Comparison of ENCODE assay signal across 8 cellular contexts in genomic region chr1:212062832-212063438, GRCh38. TPM values are rescaled to one million over a fixed set of nuclear protein-coding genes. Genes with fewer than 3 reads are reported as not detected.
A peak's percentile ranks its signal among the peaks of the same experiment; 100 is the strongest.
DNase-seq lines count a peak whose midpoint lies in the region; ATAC-seq and TF ChIP-seq lines count a peak whose summit lies in the region.

No MANE protein-coding gene starts in this region.

- no peak overlapping the region for H3K18ac ChIP-seq in neuronal stem cell (ENCODE audit: low read length)

- no peak overlapping the region for H2BK120ac ChIP-seq in neuronal stem cell (ENCODE audit: low read depth, low read length)

- H3K4me3 ChIP-seq in Karpas-422 (ENCODE audit: low read length) (no peak overlapping the region), SJCRH30 (no peak overlapping the region), esophagus squamous epithelium (no peak overlapping the region), neuronal stem cell (ENCODE audit: low read length in 2 of 2) (no peak overlapping the region)

- H3K14ac ChIP-seq in neuronal stem cell (ENCODE audit: low read length): no peak overlapping the region

- no peak overlapping the region for H2AK5ac ChIP-seq in neuronal stem cell (ENCODE audit: low read depth, low read length)

- no peak overlapping the region for H3K4ac ChIP-seq in neuronal stem cell (ENCODE audit: low read length)

- H3K79me1 ChIP-seq in neuronal stem cell (ENCODE audit: low read depth, low read length): no peaks in the 10 kb centered on the region

- H3K9ac ChIP-seq in Karpas-422 (ENCODE audit: low read length) (no peak overlapping the region), neuronal stem cell (ENCODE audit: low read depth, low read length, poor library complexity) (no peak overlapping the region)

- no peaks in the 10 kb centered on the region for H3K9me2 ChIP-seq in Karpas-422 (replicated peaks; ENCODE audit: insufficient read depth, low read length)

- no peak for ATAC-seq in GM18873 (IDR thresholded peaks at IDR 0.05; ENCODE audit: low FRiP score, unreplicated experiment)
- no peak for ATAC-seq in GM21381 (IDR thresholded peaks at IDR 0.05; ENCODE audit: unreplicated experiment)

- no peak overlapping the region for H4K91ac ChIP-seq in neuronal stem cell (ENCODE audit: low read depth, low read length, poor library complexity)

- H2AFZ ChIP-seq in Karpas-422 (ENCODE audit: low read length): no peak overlapping the region
- H2AFZ ChIP-seq in neuronal stem cell (ENCODE audit: low read length): no peak overlapping the region

- no peaks in the 10 kb centered on the region for H3K79me2 ChIP-seq in Karpas-422 (ENCODE audit: low read length)

- H3K27me3 ChIP-seq in Karpas-422 (ENCODE audit: low read length): no peaks in the 10 kb centered on the region
- no peaks in the 10 kb centered on the region for H3K27me3 ChIP-seq in SJCRH30
- no peaks in the 10 kb centered on the region for H3K27me3 ChIP-seq in esophagus squamous epithelium
- no peaks in the 10 kb centered on the region for H3K27me3 ChIP-seq in neuronal stem cell (ENCODE audit: control insufficient read depth in 3 of 3, insufficient read depth in 3 of 3, low read depth in 1 of 3, low read length in 3 of 3)

- no peaks in the 10 kb centered on the region for H3K4me1 ChIP-seq in Karpas-422 (ENCODE audit: low read length)
- no peaks in the 10 kb centered on the region for H3K4me1 ChIP-seq in SJCRH30
- H3K4me1 ChIP-seq in esophagus squamous epithelium: no peaks in the 10 kb centered on the region
- no peaks in the 10 kb centered on the region for H3K4me1 ChIP-seq in neuronal stem cell (ENCODE audit: control insufficient read depth in 2 of 2, insufficient read depth in 1 of 2, low read depth in 1 of 2, low read length in 2 of 2)

- no peak overlapping the region for H3K23ac ChIP-seq in neuronal stem cell (ENCODE audit: low read depth, low read length, poor library complexity)

- no peaks in the 10 kb centered on the region for H4K20me1 ChIP-seq in Karpas-422 (ENCODE audit: insufficient read depth, low read depth, low read length)

- no peak for TF ChIP-seq POLR2A in esophagus squamous epithelium (IDR thresholded peaks at IDR 0.05)

- no peak overlapping the region for H4K8ac ChIP-seq in neuronal stem cell (ENCODE audit: low read depth, low read length)

- H3K9me3 ChIP-seq in Karpas-422 (ENCODE audit: low read length) (no peaks in the 10 kb centered on the region), SJCRH30 (replicated peaks) (no peaks in the 10 kb centered on the region), esophagus squamous epithelium (no peaks in the 10 kb centered on the region), neuronal stem cell (replicated peaks in 1 of 2; ENCODE audit: control insufficient read depth in 2 of 2, insufficient read depth in 1 of 2, low read depth in 1 of 2, low read length in 2 of 2) (peaks cover 0 to 10% of the 10 kb centered on the region in 2 donors)

- DNase-seq in DMS153 (lab: John Stamatoyannopoulos, UW) (peak; percentile 11), Karpas-422 (peak; percentile 72), SJCRH30 (peak; percentile 11 to 70), esophagus squamous epithelium (lab: John Stamatoyannopoulos, UW) (no peak), neuronal stem cell (ENCODE audit: low spot score) (peak; percentile 3), activated T-cell treated with anti-CD3 and anti-CD28 coated beads for 4 hours (no peak)

- no peak overlapping the region for H2BK15ac ChIP-seq in neuronal stem cell (ENCODE audit: low read length)

- H3K4me2 ChIP-seq in Karpas-422 (ENCODE audit: low read depth, low read length, poor library complexity, severe bottlenecking) (no peak overlapping the region), neuronal stem cell (ENCODE audit: insufficient read depth, low read length, poor library complexity, severe bottlenecking) (no peak overlapping the region)

- intact Hi-C loops in esophagus squamous epithelium (cut with DNase I): loop anchor here (10.0 kb wide), 1 partner anchor 392 kb away; no protein-coding TSS in a partner anchor

- peaks cover 34% of the 10 kb centered on the region; the same call in 1 of the 2 replicates for H3K36me3 ChIP-seq in Karpas-422 (ENCODE audit: insufficient read depth, low read length)
- H3K36me3 ChIP-seq in SJCRH30: peaks cover 65% of the 10 kb centered on the region
- H3K36me3 ChIP-seq in esophagus squamous epithelium: no peaks in the 10 kb centered on the region
- H3K36me3 ChIP-seq in neuronal stem cell (replicated peaks in 1 of 2; ENCODE audit: control insufficient read depth in 2 of 2, insufficient read depth in 2 of 2, low read length in 2 of 2): peaks cover 13 to 98% of the 10 kb centered on the region in 2 donors

- no peak overlapping the region for H2BK5ac ChIP-seq in neuronal stem cell (ENCODE audit: low read length)

- 82% methylated on average over 5 of the region's 5 CpGs for whole genome bisulfite sequencing in esophagus squamous epithelium, 2 donors
- WGBS in neuronal stem cell (ENCODE audit: extremely low coverage in 2 of 2, insufficient read length in 2 of 2, insufficient replicate concordance in 1 of 2), 2 donors: no CpG with 5 or more reads among the region's 5 CpGs

- TF ChIP-seq CTCF in esophagus squamous epithelium (IDR thresholded peaks at IDR 0.05): peak in 5 of 6 experiments; percentile 51 to 73 (median 69)

- H3K27ac ChIP-seq in Karpas-422 (ENCODE audit: low read length) (no peak overlapping the region), SJCRH30 (no peak overlapping the region), esophagus squamous epithelium (no peak overlapping the region), neuronal stem cell (replicated peaks; ENCODE audit: low read length) (no peak overlapping the region)

- H2BK12ac ChIP-seq in neuronal stem cell (ENCODE audit: low read length): no peak overlapping the region

RNA-seq across cellular contexts. Expression of gene DTL, which starts 27.4 kb away (rescaled TPM):
- 10.4 and 13.5 TPM in 2 replicates for total RNA-seq in Karpas-422 (2014; rRNA removed; shearing (Covaris generic); ENCODE audit: low replicate concordance)
- 81.8 and 82.1 TPM in 2 replicates for total RNA-seq in SJCRH30 (2014; rRNA removed; shearing (Covaris generic))
- total RNA-seq in esophagus squamous epithelium: 1 to 10 TPM; 2.0 to 9.2 (median 5.1) TPM
- 33.3 TPM for polyA plus RNA-seq in neuronal stem cell (2013, experiment 1 of 2)
- polyA plus RNA-seq in neuronal stem cell (2013, experiment 2 of 2): 30.1 TPM

RNA-seq across cellular contexts. Expression of gene INTS7, which starts 27.6 kb away (rescaled TPM):
- total RNA-seq in Karpas-422 (2014; rRNA removed; shearing (Covaris generic); ENCODE audit: low replicate concordance): 22.4 and 38.3 TPM in 2 replicates
- total RNA-seq in SJCRH30 (2014; rRNA removed; shearing (Covaris generic)): 41.2 and 43.1 TPM in 2 replicates
- total RNA-seq in esophagus squamous epithelium: 10 to 100 TPM; 13.8 to 20.7 (median 14.4) TPM
- polyA plus RNA-seq in neuronal stem cell (2013, experiment 1 of 2): 11.6 TPM
- 12.0 TPM for polyA plus RNA-seq in neuronal stem cell (2013, experiment 2 of 2)

Comparison
In these comparisons a context has a peak if more than half of its experiments do, and no peak if none do; other contexts are left out.
1. DNase-seq: peak in DMS153 (single experiment), Karpas-422 (single experiment), SJCRH30 (2 of 2) and neuronal stem cell (single experiment); none in esophagus squamous epithelium (single experiment) and activated T-cell treated with anti-CD3 and anti-CD28 coated beads for 4 hours (single experiment).